ENCODE assay signal across 23 cellular contexts in the genomic region with DNA sequence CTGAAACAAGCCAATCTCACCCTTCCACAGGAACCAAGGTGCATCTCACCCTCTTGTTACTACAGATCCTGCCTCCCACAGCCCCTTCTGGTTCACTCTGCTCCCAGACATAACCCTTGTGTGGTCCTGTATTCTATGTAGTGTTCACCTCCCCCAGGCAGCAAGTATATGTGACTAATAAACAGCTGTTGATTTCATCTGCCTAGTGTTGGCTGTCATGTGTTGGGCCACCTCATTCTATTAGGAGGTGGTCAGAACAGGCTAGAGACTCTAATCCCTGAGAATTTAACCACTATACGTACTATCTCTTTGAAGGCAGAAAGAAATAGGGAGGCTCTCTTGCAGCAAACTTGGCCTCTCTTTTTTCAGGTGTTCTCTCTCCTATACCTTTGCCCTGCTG.
"Had no signal": no experiment of that assay in that cellular context is flagged by ENCODE, and none has a peak within 500 bp of the region (broad histone marks: within the 10 kb centered on the region; RNA-seq: fewer than 3 reads in every experiment).

No MANE protein-coding gene starts in this region.

- H3K36me3 ChIP-seq: left ventricle myocardium inferior, pancreas, prostate gland, spleen, tibial nerve, uterus had no signal

- H3K27me3 ChIP-seq: pancreas, spleen, tibial nerve, uterus had no signal

- H3K27ac ChIP-seq: left ventricle myocardium inferior, pancreas, prostate gland, spleen, tibial nerve, uterus had no signal

- H3K4me3 Mint-ChIP-seq: mesothelial cell of epicardium; natural killer cell treated with Interleukin-12 subunit alpha and Interleukin-12 subunit beta and Interleukin-15 and Interleukin-18, amount 100 ng/mL, for 72 hours; stimulated activated effector memory CD8-positive, alpha-beta T cell treated with anti-CD3 and anti-CD28 coated beads, Interleukin-12 subunit alpha, Interleukin-12 subunit beta, amount 100 ng/mL, for 72 hours; stimulated activated naive CD8-positive, alpha-beta T cell treated with anti-CD3 and anti-CD28 coated beads, Interleukin-15, amount 100 ng/mL, for 72 hours; type B pancreatic cell had no signal

- H3K4me1 ChIP-seq: left ventricle myocardium inferior, pancreas, prostate gland, tibial nerve, uterus had no signal

- H3K9me3 Mint-ChIP-seq: mesothelial cell of epicardium; natural killer cell treated with Interleukin-12 subunit alpha and Interleukin-12 subunit beta and Interleukin-15 and Interleukin-18, amount 100 ng/mL, for 72 hours; stimulated activated effector memory CD8-positive, alpha-beta T cell treated with anti-CD3 and anti-CD28 coated beads, Interleukin-12 subunit alpha, Interleukin-12 subunit beta, amount 100 ng/mL, for 72 hours; stimulated activated naive CD8-positive, alpha-beta T cell treated with anti-CD3 and anti-CD28 coated beads, Interleukin-15, amount 100 ng/mL, for 72 hours; type B pancreatic cell had no signal

- H3K4me3 ChIP-seq: left ventricle myocardium inferior, lung, pancreas, prostate gland, spleen, tibial nerve, uterus had no signal

- H3K9me3 ChIP-seq: left ventricle myocardium inferior, pancreas, prostate gland, tibial nerve, uterus had no signal

- H3K27me3 Mint-ChIP-seq: naive thymus-derived CD4-positive, alpha-beta T cell; stimulated activated naive CD8-positive, alpha-beta T cell treated with anti-CD3 and anti-CD28 coated beads, Interleukin-15, amount 100 ng/mL, for 72 hours; type B pancreatic cell had no signal

- DNase-seq: islet precursor cell; left ventricle myocardium inferior; mesendoderm; naive thymus-derived CD4-positive, alpha-beta T cell; pancreas; posterior cingulate gyrus; retina; right cardiac atrium; small intestine; spleen; stimulated activated CD4-positive, alpha-beta T cell treated with anti-CD3 and anti-CD28 coated beads, Interleukin-4, amount 100 ng/mL, for 24 hours; stimulated activated naive CD4-positive, alpha-beta T cell treated with Interleukin-2 at 50 U/mL for 16 hours; stimulated activated naive CD8-positive, alpha-beta T cell treated with anti-CD3 and anti-CD28 coated beads, Interleukin-15, amount 100 ng/mL, for 72 hours; substantia nigra; uterus had no signal

- H3K36me3 Mint-ChIP-seq: mesothelial cell of epicardium; natural killer cell treated with Interleukin-12 subunit alpha and Interleukin-12 subunit beta and Interleukin-15 and Interleukin-18, amount 100 ng/mL, for 72 hours; stimulated activated effector memory CD8-positive, alpha-beta T cell treated with anti-CD3 and anti-CD28 coated beads, Interleukin-12 subunit alpha, Interleukin-12 subunit beta, amount 100 ng/mL, for 72 hours; type B pancreatic cell had no signal

- ATAC-seq: naive thymus-derived CD4-positive, alpha-beta T cell; natural killer cell treated with Interleukin-12 subunit alpha and Interleukin-12 subunit beta and Interleukin-15 and Interleukin-18, amount 100 ng/mL, for 72 hours; pancreas; right cardiac atrium; sciatic nerve; stimulated activated effector memory CD8-positive, alpha-beta T cell treated with anti-CD3 and anti-CD28 coated beads, Interleukin-12 subunit alpha, Interleukin-12 subunit beta, amount 100 ng/mL, for 72 hours; stimulated activated naive CD8-positive, alpha-beta T cell treated with anti-CD3 and anti-CD28 coated beads, Interleukin-15, amount 100 ng/mL, for 72 hours had no signal

- H3K27ac Mint-ChIP-seq: mesothelial cell of epicardium; natural killer cell treated with Interleukin-12 subunit alpha and Interleukin-12 subunit beta and Interleukin-15 and Interleukin-18, amount 100 ng/mL, for 72 hours; stimulated activated effector memory CD8-positive, alpha-beta T cell treated with anti-CD3 and anti-CD28 coated beads, Interleukin-12 subunit alpha, Interleukin-12 subunit beta, amount 100 ng/mL, for 72 hours; stimulated activated naive CD8-positive, alpha-beta T cell treated with anti-CD3 and anti-CD28 coated beads, Interleukin-15, amount 100 ng/mL, for 72 hours; type B pancreatic cell had no signal
